Comparison of ENCODE assay signal across 8 cellular contexts in genomic region chr15:50135123-50135541, GRCh38. TPM values are rescaled to one million over a fixed set of nuclear protein-coding genes. Genes with fewer than 3 reads are reported as not detected.
DNase-seq lines count a peak whose midpoint lies in the region; ATAC-seq and TF ChIP-seq lines count a peak whose summit lies in the region.

No MANE protein-coding gene starts in this region.

- 73 to 74% methylated on average over 5 of the region's 5 CpGs for WGBS in upper lobe of left lung, 2 donors

- ATAC-seq in GM21390 (IDR thresholded peaks at IDR 0.05; ENCODE audit: unreplicated experiment) (peak; percentile 64), HG03342 (IDR thresholded peaks at IDR 0.05; ENCODE audit: unreplicated experiment) (peak; percentile 79), upper lobe of left lung (ENCODE audit: low FRiP score in 2 of 2) (no peak)

- TF ChIP-seq EP300 in upper lobe of left lung (IDR thresholded peaks at IDR 0.05) = no peak

- H3K36me3 ChIP-seq in upper lobe of left lung (no peaks in the 10 kb centered on the region), neural progenitor cell (no peaks in the 10 kb centered on the region)

- H3K4me3 Mint-ChIP-seq in activated naive CD4-positive, alpha-beta T cell treated with anti-CD3 and anti-CD28 coated beads, Interleukin-2, amount 50 U/mL, for 24 hours = no peak overlapping the region
- H3K4me3 Mint-ChIP-seq in neural progenitor cell = no peak overlapping the region

- H3F3A ChIP-seq in neural progenitor cell (ENCODE audit: low read depth) = no peaks in the 10 kb centered on the region

- H3K36me3 Mint-ChIP-seq in activated naive CD4-positive, alpha-beta T cell treated with anti-CD3 and anti-CD28 coated beads, Interleukin-2, amount 50 U/mL, for 24 hours = no peaks in the 10 kb centered on the region
- no peaks in the 10 kb centered on the region for H3K36me3 Mint-ChIP-seq in neural progenitor cell

- H3K79me2 ChIP-seq in neural progenitor cell (ENCODE audit: low read depth) = no peaks in the 10 kb centered on the region

- H2AFZ ChIP-seq in neural progenitor cell (replicated peaks) = no peak overlapping the region

- H3K4me3 ChIP-seq in upper lobe of left lung (no peak overlapping the region), neural progenitor cell (no peak overlapping the region)

- H3K4me2 ChIP-seq in neural progenitor cell = no peak overlapping the region

- TF ChIP-seq CTCF in upper lobe of left lung (IDR thresholded peaks at IDR 0.05) (no peak), neural progenitor cell (IDR thresholded peaks at IDR 0.05) (no peak)

- DNase-seq in stimulated activated CD8-positive, alpha-beta memory T cell treated with anti-CD3 and anti-CD28 coated beads, Interleukin-15, amount 100 ng/mL, for 48 hours (ENCODE audit: low read depth in 2 of 2) = peak; percentile 40 to 61
- DNase-seq in upper lobe of left lung = no peak
- no peak for DNase-seq in NCI-H1092 treated with DMSO at 0.1 percent for 48 hours (lab: John Stamatoyannopoulos, UW)
- no peak for DNase-seq in C1 segment of cervical spinal cord (lab: John Stamatoyannopoulos, UW)
- DNase-seq in neural progenitor cell (ENCODE audit: low spot score) = no peak

- peak overlapping the region; percentile 31 for H3K27ac Mint-ChIP-seq in activated naive CD4-positive, alpha-beta T cell treated with anti-CD3 and anti-CD28 coated beads, Interleukin-2, amount 50 U/mL, for 24 hours
- no peak overlapping the region for H3K27ac Mint-ChIP-seq in neural progenitor cell

- H3K9me3 ChIP-seq in upper lobe of left lung (no peaks in the 10 kb centered on the region), neural progenitor cell (ENCODE audit: low read depth) (no peaks in the 10 kb centered on the region)

- no peak for TF ChIP-seq POLR2A in upper lobe of left lung (IDR thresholded peaks at IDR 0.05)

- H3K9ac ChIP-seq in neural progenitor cell = no peak overlapping the region

- H3K9me3 Mint-ChIP-seq in activated naive CD4-positive, alpha-beta T cell treated with anti-CD3 and anti-CD28 coated beads, Interleukin-2, amount 50 U/mL, for 24 hours = no peaks in the 10 kb centered on the region
- no peaks in the 10 kb centered on the region for H3K9me3 Mint-ChIP-seq in neural progenitor cell

- H3K4me1 ChIP-seq in upper lobe of left lung (peaks cover 0 to 7% (median 0%) of the 10 kb centered on the region in 4 donors), neural progenitor cell (no peaks in the 10 kb centered on the region)

- H3K4me1 Mint-ChIP-seq in activated naive CD4-positive, alpha-beta T cell treated with anti-CD3 and anti-CD28 coated beads, Interleukin-2, amount 50 U/mL, for 24 hours = peaks cover 5% of the 10 kb centered on the region
- peaks cover 3% of the 10 kb centered on the region for H3K4me1 Mint-ChIP-seq in neural progenitor cell

- peaks cover 6% of the 10 kb centered on the region for H3K27me3 Mint-ChIP-seq in activated naive CD4-positive, alpha-beta T cell treated with anti-CD3 and anti-CD28 coated beads, Interleukin-2, amount 50 U/mL, for 24 hours
- peaks cover 2% of the 10 kb centered on the region for H3K27me3 Mint-ChIP-seq in neural progenitor cell (ENCODE audit: insufficient read depth, low read depth)

- no peaks in the 10 kb centered on the region for H4K20me1 ChIP-seq in neural progenitor cell (ENCODE audit: low read depth)

- H3K27ac ChIP-seq in upper lobe of left lung (peak overlapping the region in 1 of 4 donors; percentile 46), neural progenitor cell (no peak overlapping the region)

- H3K27me3 ChIP-seq in upper lobe of left lung (no peaks in the 10 kb centered on the region), neural progenitor cell (no peaks in the 10 kb centered on the region)

RNA-seq across cellular contexts. Expression of gene ATP8B4, which starts 16.1 kb away (rescaled TPM):
- 1 to 10 TPM; 2.2 to 9.4 (median 5.4) TPM for total RNA-seq in upper lobe of left lung
- total RNA-seq in neural progenitor cell (ENCODE audit: low replicate concordance) = 2.0 and 2.7 TPM in 2 replicates

RNA-seq across cellular contexts. Expression of gene SLC27A2, which starts 46.9 kb away (rescaled TPM):
- 10 to 100 TPM in 1 of 6 donors, 1 to 10 TPM in 4, under 1 TPM in 1; 0.66 to 18.2 (median 2.5) TPM for total RNA-seq in upper lobe of left lung
- total RNA-seq in neural progenitor cell (ENCODE audit: low replicate concordance) = 2.1 and 3.8 TPM in 2 replicates

Comparison
In these comparisons a context has a peak if more than half of its experiments do, and no peak if none do; other contexts are left out.
1. ATAC-seq: peak in GM21390 (single experiment) and HG03342 (single experiment); none in upper lobe of left lung (0 of 2).
2. DNase-seq: peak in stimulated activated CD8-positive, alpha-beta memory T cell treated with anti-CD3 and anti-CD28 coated beads, Interleukin-15, amount 100 ng/mL, for 48 hours (2 of 2); none in upper lobe of left lung (0 of 2), NCI-H1092 treated with DMSO at 0.1 percent for 48 hours (single experiment), C1 segment of cervical spinal cord (0 of 14) and neural progenitor cell (single experiment).